ENCODE assay signal across 27 cellular contexts in genomic region chr13:59304596-59304995, GRCh38.
"Had no signal": no experiment of that assay in that cellular context is flagged by ENCODE, and none has a peak within 500 bp of the region (broad histone marks: within the 10 kb centered on the region; RNA-seq: fewer than 3 reads in every experiment).

No MANE protein-coding gene starts in this region.

- H3K4me3 ChIP-seq: cardiac muscle cell, Peyer's patch, SJSA1 had no signal

- DNase-seq: activated CD4-positive, alpha-beta T cell treated with anti-CD3 and anti-CD28 coated beads, Interleukin-2, amount 10 ng/mL, durations not matched to agents 24 days and 14 days; activated CD4-positive, alpha-beta T cell treated with anti-CD3 and anti-CD28 coated beads, Interleukin-2, amount 50 U/mL, for 4 hours; activated CD8-positive, alpha-beta T cell treated with anti-CD3 and anti-CD28 coated beads for 36 hours; activated effector memory CD4-positive, alpha-beta T cell treated with anti-CD3 and anti-CD28 coated beads, Interleukin-2, amount 50 U/mL, for 16 hours; activated naive CD4-positive, alpha-beta T cell; activated naive CD4-positive, alpha-beta T cell treated with anti-CD3 and anti-CD28 coated beads, Interleukin-2, amount 50 U/mL, for 16 hours; activated naive CD8-positive, alpha-beta T cell treated with anti-CD3 and anti-CD28 coated beads for 36 hours; activated T-cell treated with anti-CD3 and anti-CD28 coated beads, Interleukin-2, amount 50 U/mL, for 1 hour; activated T-cell treated with anti-CD3 and anti-CD28 coated beads, Interleukin-2, amount 50 U/mL, for 72 hours; amniotic stem cell; aorta; Karpas-422; NCI-H1436 treated with DMSO at 0.1 percent for 48 hours; NCI-H1694 treated with DMSO at 0.1 percent for 48 hours; NCI-H2029; NCI-H510A treated with DMSO at 0.1 percent for 48 hours; NCI-H526 treated with DMSO at 0.1 percent for 48 hours; NCI-H82; NK-92 treated with Interleukin-12 subunit alpha and Interleukin-12 subunit beta, amount 100 ng/mL, for 24 hours; PC-3; Peyer's patch; RPMI8226; SHP77 treated with DMSO at 0.1 percent for 48 hours; SK-N-SH had no signal

- H3K4me1 ChIP-seq: Peyer's patch, SJSA1 had no signal

- H3K27ac ChIP-seq: cardiac muscle cell, Peyer's patch, SJSA1 had no signal

- H3K27me3 ChIP-seq: cardiac muscle cell, Peyer's patch, SJSA1 had no signal

- H3K9me3 ChIP-seq: Peyer's patch, SJSA1, SK-N-SH had no signal

- H3K36me3 ChIP-seq: cardiac muscle cell, Peyer's patch, SJSA1 had no signal

- ATAC-seq: activated CD8-positive, alpha-beta T cell treated with anti-CD3 and anti-CD28 coated beads for 36 hours; activated T-cell treated with anti-CD3 and anti-CD28 coated beads, Interleukin-2, amount 50 U/mL, for 72 hours; activated T-helper 17 cell treated with anti-CD3 and anti-CD28 coated beads, Interleukin-2, amount 50 U/mL, for 72 hours; PC-3 had no signal
